In the genomic region with DNA sequence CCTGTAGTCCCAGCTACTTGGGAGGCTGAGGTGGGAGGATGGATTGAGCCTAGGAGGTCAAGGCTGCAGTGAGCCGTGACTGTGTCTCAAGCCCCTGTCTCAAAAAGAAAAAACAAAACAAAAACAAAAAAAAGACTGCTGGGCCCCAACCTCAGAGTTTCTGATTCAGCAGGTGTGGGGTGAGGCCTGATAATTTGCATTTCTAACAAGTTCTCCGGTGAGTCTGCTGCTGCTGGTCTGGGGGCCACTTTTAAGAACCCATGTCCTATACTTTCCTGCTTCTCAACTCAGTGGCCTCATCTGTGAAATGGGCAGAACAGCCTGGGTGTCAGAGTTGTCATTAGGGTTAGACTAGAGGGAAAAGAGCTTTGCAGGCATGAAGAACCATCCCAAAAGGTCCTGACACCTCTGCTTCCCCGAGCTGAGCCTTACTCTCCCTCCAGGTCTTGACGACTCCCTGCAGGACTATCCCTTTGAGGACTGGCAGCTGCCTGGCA, we compare ENCODE assay signal across 27 cellular contexts. TPM values are rescaled to one million over a fixed set of nuclear protein-coding genes. Genes with fewer than 3 reads are reported as not detected.
"Had no signal": no experiment of that assay in that cellular context is flagged by ENCODE, and none has a peak within 500 bp of the region (broad histone marks: within the 10 kb centered on the region; RNA-seq: fewer than 3 reads in every experiment).

No MANE protein-coding gene starts in this region.

- H3K4me3 ChIP-seq: dorsolateral prefrontal cortex, gastroesophageal sphincter, heart left ventricle, hepatocyte, lung, smooth muscle cell, suprapubic skin, transverse colon, upper lobe of right lung, uterus had no signal

- H2AFZ ChIP-seq: hepatocyte, parathyroid adenoma had no signal

- H3K4me2 ChIP-seq: smooth muscle cell had no signal

- H3K4me1 ChIP-seq: gastroesophageal sphincter, upper lobe of right lung, uterus had no signal

- H3K27me3 ChIP-seq: dorsolateral prefrontal cortex, gastroesophageal sphincter, heart left ventricle, hepatocyte, neutrophil, suprapubic skin, transverse colon, upper lobe of right lung, uterus had no signal

- DNase-seq: dorsolateral prefrontal cortex; effector CD8-positive, alpha-beta T cell; endodermal cell; foreskin fibroblast; heart left ventricle; kidney; natural killer cell; stimulated activated CD4-positive, alpha-beta T cell treated with anti-CD3 and anti-CD28 coated beads, Interleukin-12 subunit alpha, Interleukin-12 subunit beta, amount 100 ng/mL, for 4 hours; stimulated activated CD4-positive, alpha-beta T cell treated with anti-CD3 and anti-CD28 coated beads, Interleukin-1b, Interleukin-23, amount 100 ng/mL, for 48 hours; stimulated activated CD4-positive, alpha-beta T cell treated with anti-CD3 and anti-CD28 coated beads, Interleukin-4, amount 100 ng/mL, for 1 hour; stimulated activated CD8-positive, alpha-beta memory T cell treated with anti-CD3 and anti-CD28 coated beads, Interleukin-4, amount 100 ng/mL, for 48 hours; stimulated activated naive CD4-positive, alpha-beta T cell; stimulated activated naive CD8-positive, alpha-beta T cell treated with anti-CD3 and anti-CD28 coated beads, Interleukin-15, amount 100 ng/mL, for 72 hours; transverse colon; upper lobe of right lung; uterus had no signal

- H3K9ac ChIP-seq: parathyroid adenoma had no signal

- H3K79me2 ChIP-seq: parathyroid adenoma had no signal

- H3K27ac ChIP-seq: dorsolateral prefrontal cortex, epithelial cell of prostate, gastroesophageal sphincter, heart left ventricle, hepatocyte, neutrophil, parathyroid adenoma, suprapubic skin, transverse colon, upper lobe of right lung, uterus had no signal

- H3K36me3 ChIP-seq: gastroesophageal sphincter, heart left ventricle, neutrophil, upper lobe of right lung, uterus had no signal

- FAIRE-seq: kidney had no signal

- H3K9me3 ChIP-seq: gastroesophageal sphincter, heart left ventricle, neutrophil, suprapubic skin, transverse colon, upper lobe of right lung, uterus had no signal

RNA-seq across cellular contexts. Expression of gene ZNF593OS, which starts 8.4 kb away (rescaled TPM):
- polyA plus RNA-seq: heart left ventricle, neural cell, smooth muscle cell had no signal

RNA-seq across cellular contexts. Expression of gene CATSPER4, which starts 10.3 kb away (rescaled TPM):
- polyA plus RNA-seq: heart left ventricle, liver, lung, neural cell, smooth muscle cell had no signal

RNA-seq across cellular contexts. Expression of gene C1orf232, which starts 11.3 kb away (rescaled TPM):
- polyA plus RNA-seq: heart left ventricle, hepatocyte, liver, lung, neural cell, smooth muscle cell, thymus had no signal
